Comparison of ENCODE assay signal across 10 cellular contexts in the genomic region with DNA sequence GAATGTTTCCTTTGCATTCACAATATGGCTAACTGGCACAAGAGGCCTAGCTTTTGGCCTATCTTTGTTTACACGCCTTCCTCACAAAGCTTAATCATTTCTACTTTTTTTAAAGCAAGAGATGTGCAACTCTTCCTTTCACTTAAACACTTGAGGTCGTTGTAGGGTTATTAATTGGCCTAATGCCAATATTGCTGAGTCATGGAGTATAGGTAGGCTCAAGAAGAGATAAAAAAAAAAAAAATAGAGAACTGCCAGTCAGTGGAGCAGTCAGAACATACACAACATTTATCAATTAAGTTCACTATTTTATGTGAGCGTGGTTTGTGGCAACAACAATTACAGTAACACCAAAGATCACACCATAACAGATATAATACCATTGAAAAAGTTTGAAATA. TPM values are rescaled to one million over a fixed set of nuclear protein-coding genes. Genes with fewer than 3 reads are reported as not detected.
A peak's percentile ranks its signal among the peaks of the same experiment; 100 is the strongest.
DNase-seq lines count a peak whose midpoint lies in the region; ATAC-seq and TF ChIP-seq lines count a peak whose summit lies in the region.
"Had no signal": no experiment of that assay in that cellular context is flagged by ENCODE, and none has a peak within 500 bp of the region (broad histone marks: within the 10 kb centered on the region; RNA-seq: fewer than 3 reads in every experiment).

No MANE protein-coding gene starts in this region.

- H3K4me1 ChIP-seq in Peyer's patch: peaks cover 0 to 22% (median 8%) of the 10 kb centered on the region in 4 donors

- peaks cover 63% of the 10 kb centered on the region for H3K36me3 Mint-ChIP-seq in activated T-helper 17 cell treated with anti-CD3 and anti-CD28 coated beads, Interleukin-2, amount 50 U/mL, for 72 hours (ENCODE audit: low read depth)

- peak; percentile 30 for ATAC-seq in HG03378 (IDR thresholded peaks at IDR 0.05; ENCODE audit: unreplicated experiment)
- ATAC-seq in activated T-helper 17 cell treated with anti-CD3 and anti-CD28 coated beads, Interleukin-2, amount 50 U/mL, for 72 hours (replicated peaks): no peak

- no peaks in the 10 kb centered on the region for H3K27me3 Mint-ChIP-seq in activated T-helper 17 cell treated with anti-CD3 and anti-CD28 coated beads, Interleukin-2, amount 50 U/mL, for 72 hours

- H3K4me3 ChIP-seq in Peyer's patch: no peak overlapping the region
- H3K4me3 ChIP-seq: ascending aorta had no signal

- no peaks in the 10 kb centered on the region for H3K9me3 ChIP-seq in Peyer's patch
- H3K9me3 ChIP-seq: ascending aorta had no signal

- peaks cover 0 to 6% (median 0%) of the 10 kb centered on the region in 3 donors for H3K36me3 ChIP-seq in Peyer's patch

- in situ Hi-C loops in Caki2 (cut with HindIII; ENCODE audit: low pct_unique_long_range_greater_than_20kb, low sequenced_read_pairs): no loop called here

- no peak overlapping the region for H3K4me3 Mint-ChIP-seq in activated T-helper 17 cell treated with anti-CD3 and anti-CD28 coated beads, Interleukin-2, amount 50 U/mL, for 72 hours
- H3K4me3 Mint-ChIP-seq: mesothelial cell of epicardium had no signal

- peak; percentile 78 for DNase-seq in Caki2 (ENCODE audit: low read depth)
- peak; percentile 16 for DNase-seq in kidney glomerular epithelial cell (lab: John Stamatoyannopoulos, UW)
- DNase-seq in retina: no peak
- no peak for DNase-seq in SKM-1 treated with dmso at 0.1 percent for 144 hours (lab: John Stamatoyannopoulos, UW; ENCODE audit: unreplicated experiment)
- DNase-seq in NCI-H1694 treated with DMSO at 0.1 percent for 48 hours (lab: John Stamatoyannopoulos, UW): no peak
- no peak for DNase-seq in Peyer's patch

- no peak for TF ChIP-seq CTCF in Peyer's patch (IDR thresholded peaks at IDR 0.05)

- no peaks in the 10 kb centered on the region for H3K27me3 ChIP-seq in Peyer's patch
- H3K27me3 ChIP-seq: ascending aorta had no signal

- no peak overlapping the region for H3K27ac ChIP-seq in Peyer's patch
- H3K27ac ChIP-seq: ascending aorta had no signal

- TF ChIP-seq POLR2A in Peyer's patch (IDR thresholded peaks at IDR 0.05): no peak

- H3K27ac Mint-ChIP-seq in activated T-helper 17 cell treated with anti-CD3 and anti-CD28 coated beads, Interleukin-2, amount 50 U/mL, for 72 hours: peak overlapping the region; percentile 62
- H3K27ac Mint-ChIP-seq: mesothelial cell of epicardium had no signal

- H3K4me1 Mint-ChIP-seq in activated T-helper 17 cell treated with anti-CD3 and anti-CD28 coated beads, Interleukin-2, amount 50 U/mL, for 72 hours: peaks cover 27% of the 10 kb centered on the region

- H3K9me3 Mint-ChIP-seq in activated T-helper 17 cell treated with anti-CD3 and anti-CD28 coated beads, Interleukin-2, amount 50 U/mL, for 72 hours: no peaks in the 10 kb centered on the region

RNA-seq across cellular contexts. Expression of a gene that starts 5.9 kb away (rescaled TPM):
- total RNA-seq in Caki2 (2014; rRNA removed; shearing (Covaris generic); ENCODE audit: low replicate concordance): 5.3 and 7.7 TPM in 2 replicates
- total RNA-seq in activated T-helper 17 cell treated with anti-CD3 and anti-CD28 coated beads, Interleukin-2, amount 50 U/mL, for 72 hours: 10 to 100 TPM; 41.2 to 41.5 TPM
- 10 to 100 TPM; 25.9 to 44.6 (median 32.5) TPM for total RNA-seq in Peyer's patch

RNA-seq across cellular contexts. Expression of a gene that starts 6.2 kb away (rescaled TPM):
- total RNA-seq in Caki2 (2014; rRNA removed; shearing (Covaris generic); ENCODE audit: low replicate concordance): 9.4 and 13.3 TPM in 2 replicates
- total RNA-seq in activated T-helper 17 cell treated with anti-CD3 and anti-CD28 coated beads, Interleukin-2, amount 50 U/mL, for 72 hours: 10 to 100 TPM; 13.1 to 17.3 TPM
- 10 to 100 TPM in 3 of 4 donors, 1 to 10 TPM in 1; 7.4 to 82.7 (median 50.6) TPM for total RNA-seq in Peyer's patch

Comparison
In these comparisons a context has a peak if more than half of its experiments do, and no peak if none do; other contexts are left out.
1. DNase-seq: peak in Caki2 (single experiment) and kidney glomerular epithelial cell (single experiment); none in retina (single experiment), SKM-1 treated with dmso at 0.1 percent for 144 hours (single experiment), NCI-H1694 treated with DMSO at 0.1 percent for 48 hours (single experiment) and Peyer's patch (0 of 3).